1 cellular context compared by ENCODE assay signal in genomic region chr1:233328661-233329498, GRCh38.
TF ChIP-seq lines count a peak whose summit lies in the region.

No MANE protein-coding gene starts in this region.

TF ChIP-seq in GM23338, 12 proteins besides CTCF, POLR2A, EP300 and RAD21 (continued from another document):
- TF ChIP-seq, protein P1, sequence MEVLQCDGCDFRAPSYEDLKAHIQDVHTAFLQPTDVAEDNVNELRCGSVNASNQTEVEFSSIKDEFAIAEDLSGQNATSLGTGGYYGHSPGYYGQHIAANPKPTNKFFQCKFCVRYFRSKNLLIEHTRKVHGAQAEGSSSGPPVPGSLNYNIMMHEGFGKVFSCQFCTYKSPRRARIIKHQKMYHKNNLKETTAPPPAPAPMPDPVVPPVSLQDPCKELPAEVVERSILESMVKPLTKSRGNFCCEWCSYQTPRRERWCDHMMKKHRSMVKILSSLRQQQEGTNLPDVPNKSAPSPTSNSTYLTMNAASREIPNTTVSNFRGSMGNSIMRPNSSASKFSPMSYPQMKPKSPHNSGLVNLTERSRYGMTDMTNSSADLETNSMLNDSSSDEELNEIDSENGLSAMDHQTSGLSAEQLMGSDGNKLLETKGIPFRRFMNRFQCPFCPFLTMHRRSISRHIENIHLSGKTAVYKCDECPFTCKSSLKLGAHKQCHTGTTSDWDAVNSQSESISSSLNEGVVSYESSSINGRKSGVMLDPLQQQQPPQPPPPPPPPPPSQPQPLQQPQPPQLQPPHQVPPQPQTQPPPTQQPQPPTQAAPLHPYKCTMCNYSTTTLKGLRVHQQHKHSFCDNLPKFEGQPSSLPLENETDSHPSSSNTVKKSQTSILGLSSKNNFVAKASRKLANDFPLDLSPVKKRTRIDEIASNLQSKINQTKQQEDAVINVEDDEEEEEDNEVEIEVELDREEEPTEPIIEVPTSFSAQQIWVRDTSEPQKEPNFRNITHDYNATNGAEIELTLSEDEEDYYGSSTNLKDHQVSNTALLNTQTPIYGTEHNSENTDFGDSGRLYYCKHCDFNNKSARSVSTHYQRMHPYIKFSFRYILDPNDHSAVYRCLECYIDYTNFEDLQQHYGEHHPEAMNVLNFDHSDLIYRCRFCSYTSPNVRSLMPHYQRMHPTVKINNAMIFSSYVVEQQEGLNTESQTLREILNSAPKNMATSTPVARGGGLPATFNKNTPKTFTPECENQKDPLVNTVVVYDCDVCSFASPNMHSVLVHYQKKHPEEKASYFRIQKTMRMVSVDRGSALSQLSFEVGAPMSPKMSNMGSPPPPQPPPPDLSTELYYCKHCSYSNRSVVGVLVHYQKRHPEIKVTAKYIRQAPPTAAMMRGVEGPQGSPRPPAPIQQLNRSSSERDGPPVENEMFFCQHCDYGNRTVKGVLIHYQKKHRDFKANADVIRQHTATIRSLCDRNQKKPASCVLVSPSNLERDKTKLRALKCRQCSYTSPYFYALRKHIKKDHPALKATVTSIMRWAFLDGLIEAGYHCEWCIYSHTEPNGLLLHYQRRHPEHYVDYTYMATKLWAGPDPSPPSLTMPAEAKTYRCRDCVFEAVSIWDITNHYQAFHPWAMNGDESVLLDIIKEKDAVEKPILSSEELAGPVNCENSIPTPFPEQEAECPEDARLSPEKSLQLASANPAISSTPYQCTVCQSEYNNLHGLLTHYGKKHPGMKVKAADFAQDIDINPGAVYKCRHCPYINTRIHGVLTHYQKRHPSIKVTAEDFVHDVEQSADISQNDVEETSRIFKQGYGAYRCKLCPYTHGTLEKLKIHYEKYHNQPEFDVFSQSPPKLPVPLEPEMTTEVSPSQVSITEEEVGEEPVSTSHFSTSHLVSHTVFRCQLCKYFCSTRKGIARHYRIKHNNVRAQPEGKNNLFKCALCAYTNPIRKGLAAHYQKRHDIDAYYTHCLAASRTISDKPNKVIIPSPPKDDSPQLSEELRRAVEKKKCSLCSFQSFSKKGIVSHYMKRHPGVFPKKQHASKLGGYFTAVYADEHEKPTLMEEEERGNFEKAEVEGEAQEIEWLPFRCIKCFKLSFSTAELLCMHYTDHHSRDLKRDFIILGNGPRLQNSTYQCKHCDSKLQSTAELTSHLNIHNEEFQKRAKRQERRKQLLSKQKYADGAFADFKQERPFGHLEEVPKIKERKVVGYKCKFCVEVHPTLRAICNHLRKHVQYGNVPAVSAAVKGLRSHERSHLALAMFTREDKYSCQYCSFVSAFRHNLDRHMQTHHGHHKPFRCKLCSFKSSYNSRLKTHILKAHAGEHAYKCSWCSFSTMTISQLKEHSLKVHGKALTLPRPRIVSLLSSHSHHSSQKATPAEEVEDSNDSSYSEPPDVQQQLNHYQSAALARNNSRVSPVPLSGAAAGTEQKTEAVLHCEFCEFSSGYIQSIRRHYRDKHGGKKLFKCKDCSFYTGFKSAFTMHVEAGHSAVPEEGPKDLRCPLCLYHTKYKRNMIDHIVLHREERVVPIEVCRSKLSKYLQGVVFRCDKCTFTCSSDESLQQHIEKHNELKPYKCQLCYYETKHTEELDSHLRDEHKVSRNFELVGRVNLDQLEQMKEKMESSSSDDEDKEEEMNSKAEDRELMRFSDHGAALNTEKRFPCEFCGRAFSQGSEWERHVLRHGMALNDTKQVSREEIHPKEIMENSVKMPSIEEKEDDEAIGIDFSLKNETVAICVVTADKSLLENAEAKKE (CRISPR knock-in tag; IDR thresholded peaks at IDR 0.05), result no peak
